ENCODE assay signal across 10 cellular contexts in the genomic region with DNA sequence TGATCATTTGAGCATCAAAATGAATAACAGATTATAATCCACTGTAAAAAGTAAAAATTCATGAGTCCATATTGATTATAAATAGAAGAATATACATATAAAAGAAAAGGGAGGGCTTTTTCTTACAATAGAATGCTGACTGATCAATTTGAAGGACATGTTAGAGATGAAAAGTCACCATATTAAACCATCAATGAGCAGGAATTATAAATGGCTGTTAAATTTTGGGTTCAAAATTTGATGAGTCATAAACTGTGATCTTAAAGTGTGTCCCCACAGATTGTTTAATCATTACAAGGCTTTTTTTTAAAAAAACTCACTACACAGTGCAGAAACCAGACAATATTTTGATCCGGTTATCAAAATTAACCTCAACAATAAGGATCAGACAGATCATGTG.
"Had no signal": no experiment of that assay in that cellular context is flagged by ENCODE, and none has a peak within 500 bp of the region (broad histone marks: within the 10 kb centered on the region; RNA-seq: fewer than 3 reads in every experiment).

No MANE protein-coding gene starts in this region.

- ATAC-seq: GM23338, HCT116 had no signal

- H3K4me3 Mint-ChIP-seq: GM23338, HFFc6 had no signal

- H3K9ac ChIP-seq: GM23248 had no signal

- H3K4me1 Mint-ChIP-seq: GM23338 had no signal

- H3K9me3 ChIP-seq: HAP-1 had no signal

- DNase-seq: GM23248, GOT3, H7, HCEC 1CT, HFFc6 had no signal

- H3K36me3 ChIP-seq: HAP-1 had no signal

- H3K27ac Mint-ChIP-seq: GM23338, HFFc6 had no signal

- H3K4me2 ChIP-seq: GM23338 had no signal

- H3K27ac ChIP-seq: GM23248 had no signal

- H3K4me1 ChIP-seq: HAP-1 had no signal

- H2AFZ ChIP-seq: GM23248, GM23338 had no signal

- FAIRE-seq: H1, H54 had no signal

- H3K4me3 ChIP-seq: GM23248, GM23338, HAP-1 had no signal
